Comparison of ENCODE assay signal across 8 cellular contexts in the genomic region with DNA sequence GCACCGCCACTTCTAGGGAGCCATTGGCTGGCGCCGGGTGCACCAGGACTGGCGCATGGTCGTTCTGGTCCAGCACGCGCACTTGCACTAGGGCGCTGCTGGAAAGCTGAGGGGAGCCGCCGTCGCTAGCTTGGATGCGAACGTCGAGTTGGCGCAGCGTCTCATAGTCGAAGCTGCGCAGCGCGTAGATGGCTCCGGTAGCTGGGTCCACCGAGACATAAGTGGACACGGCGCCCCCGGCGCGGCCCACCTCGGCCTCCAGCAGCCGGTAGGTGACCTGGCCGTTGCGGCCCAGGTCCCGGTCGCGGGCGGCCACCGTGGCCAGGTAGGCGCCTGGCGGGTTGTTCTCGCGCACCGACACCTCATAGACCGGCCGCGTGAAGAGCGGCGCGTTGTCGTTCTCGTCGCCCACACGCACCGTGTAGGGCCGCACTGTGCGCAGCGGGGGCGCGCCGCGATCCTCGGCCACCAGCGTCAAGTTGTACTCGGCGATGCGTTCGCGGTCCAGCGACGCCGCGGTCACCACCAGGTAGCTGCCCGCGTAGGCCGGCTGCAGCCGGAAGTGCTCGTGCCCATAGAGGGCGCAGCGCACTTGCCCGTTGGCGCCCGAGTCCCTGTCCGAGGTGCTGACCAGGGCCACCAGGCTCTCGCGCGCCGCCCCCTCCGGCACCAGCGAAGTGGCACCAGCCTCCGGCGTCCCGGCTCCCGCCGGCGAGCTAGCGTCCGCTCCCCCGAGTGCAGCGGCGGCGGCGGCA. TPM values are rescaled to one million over a fixed set of nuclear protein-coding genes. Genes with fewer than 3 reads are reported as not detected.
DNase-seq lines count a peak whose midpoint lies in the region; ATAC-seq and TF ChIP-seq lines count a peak whose summit lies in the region.

No MANE protein-coding gene starts in this region.

- DNase-seq in C1 segment of cervical spinal cord (lab: John Stamatoyannopoulos, UW) (peak in 10 of 14 donors; percentile 15 to 71 (median 29)), foreskin fibroblast (peak; percentile 4 to 16), neural progenitor cell (ENCODE audit: low spot score) (peak; percentile 95), epidermal melanocyte (ENCODE audit: insufficient read length, low spot score) (no peak), NCI-H2107 treated with DMSO at 0.1 percent for 48 hours (lab: John Stamatoyannopoulos, UW; ENCODE audit: unreplicated experiment) (no peak)

- H3K27ac Mint-ChIP-seq in T-helper 1 cell treated with Interleukin-12 subunit alpha and Interleukin-12 subunit beta and Interleukin-4 antibody, amounts not matched to agents 30 μg/mL and 1 μg/mL, for 36 hours: peak overlapping the region; percentile 41
- no peak overlapping the region for H3K27ac Mint-ChIP-seq in neural progenitor cell

- H4K20me1 ChIP-seq in neural progenitor cell (ENCODE audit: low read depth): peaks cover 51% of the 10 kb centered on the region

- H3K4me2 ChIP-seq in neural progenitor cell: peak overlapping the region; percentile 68

- no peaks in the 10 kb centered on the region for H3K79me2 ChIP-seq in neural progenitor cell (ENCODE audit: low read depth)

- TF ChIP-seq CTCF in foreskin fibroblast (IDR thresholded peaks at IDR 0.05; ENCODE audit: low read depth, low read length) (peak; percentile 2), neural progenitor cell (IDR thresholded peaks at IDR 0.05) (peak; percentile 73)

- no peak overlapping the region for H3K27ac ChIP-seq in neural progenitor cell

- H3K36me3 ChIP-seq in neural progenitor cell: no peaks in the 10 kb centered on the region

- no peaks in the 10 kb centered on the region for H3K9me3 ChIP-seq in neural progenitor cell (ENCODE audit: low read depth)

- H3K27me3 ChIP-seq in neural progenitor cell: peaks cover 95% of the 10 kb centered on the region

- peaks cover 17% of the 10 kb centered on the region for H3K4me1 ChIP-seq in neural progenitor cell

- H2AFZ ChIP-seq in neural progenitor cell (replicated peaks): no peak overlapping the region

- no peak overlapping the region for H3K9ac ChIP-seq in neural progenitor cell

- H3F3A ChIP-seq in neural progenitor cell (ENCODE audit: low read depth): peaks cover 32% of the 10 kb centered on the region

- ATAC-seq in HG02678 (IDR thresholded peaks at IDR 0.05; ENCODE audit: unreplicated experiment) (no peak), GM21717 (IDR thresholded peaks at IDR 0.05; ENCODE audit: unreplicated experiment) (no peak)

- no peak overlapping the region for H3K4me3 Mint-ChIP-seq in T-helper 1 cell treated with Interleukin-12 subunit alpha and Interleukin-12 subunit beta and Interleukin-4 antibody, amounts not matched to agents 30 μg/mL and 1 μg/mL, for 36 hours
- peak overlapping the region; percentile 76 for H3K4me3 Mint-ChIP-seq in neural progenitor cell

- H3K4me3 ChIP-seq in foreskin fibroblast (ENCODE audit: low read depth in 1 of 2, low read length in 2 of 2) (no peak overlapping the region), neural progenitor cell (peak overlapping the region; percentile 31)

- peaks cover 15% of the 10 kb centered on the region for H3K9me3 Mint-ChIP-seq in T-helper 1 cell treated with Interleukin-12 subunit alpha and Interleukin-12 subunit beta and Interleukin-4 antibody, amounts not matched to agents 30 μg/mL and 1 μg/mL, for 36 hours
- H3K9me3 Mint-ChIP-seq in neural progenitor cell: no peaks in the 10 kb centered on the region

- H3K27me3 Mint-ChIP-seq in T-helper 1 cell treated with Interleukin-12 subunit alpha and Interleukin-12 subunit beta and Interleukin-4 antibody, amounts not matched to agents 30 μg/mL and 1 μg/mL, for 36 hours (ENCODE audit: low read depth): peaks cover 62% of the 10 kb centered on the region
- peaks cover 44% of the 10 kb centered on the region for H3K27me3 Mint-ChIP-seq in neural progenitor cell (ENCODE audit: insufficient read depth, low read depth)

- H3K4me1 Mint-ChIP-seq in T-helper 1 cell treated with Interleukin-12 subunit alpha and Interleukin-12 subunit beta and Interleukin-4 antibody, amounts not matched to agents 30 μg/mL and 1 μg/mL, for 36 hours (ENCODE audit: low read depth): peaks cover 11% of the 10 kb centered on the region
- H3K4me1 Mint-ChIP-seq in neural progenitor cell: peaks cover 55% of the 10 kb centered on the region

- H3K36me3 Mint-ChIP-seq in T-helper 1 cell treated with Interleukin-12 subunit alpha and Interleukin-12 subunit beta and Interleukin-4 antibody, amounts not matched to agents 30 μg/mL and 1 μg/mL, for 36 hours (ENCODE audit: low read depth): no peaks in the 10 kb centered on the region
- peaks cover 7% of the 10 kb centered on the region for H3K36me3 Mint-ChIP-seq in neural progenitor cell

RNA-seq across cellular contexts. Expression of a gene that starts 1.7 kb away (rescaled TPM):
- total RNA-seq in neural progenitor cell (ENCODE audit: low replicate concordance): 0.52 and 1.1 TPM in 2 replicates

Comparison
In these comparisons a context has a peak if more than half of its experiments do, and no peak if none do; other contexts are left out.
1. DNase-seq: peak in C1 segment of cervical spinal cord (10 of 14), foreskin fibroblast (2 of 2) and neural progenitor cell (single experiment); none in epidermal melanocyte (single experiment) and NCI-H2107 treated with DMSO at 0.1 percent for 48 hours (single experiment).